ENCODE assay signal across 8 cellular contexts in genomic region chr1:157090196-157090647, GRCh38. TPM values are rescaled to one million over a fixed set of nuclear protein-coding genes. Genes with fewer than 3 reads are reported as not detected.
DNase-seq lines count a peak whose midpoint lies in the region; ATAC-seq and TF ChIP-seq lines count a peak whose summit lies in the region.

No MANE protein-coding gene starts in this region.

- H3K9me3 ChIP-seq in cardiac muscle cell (ENCODE audit: low read depth) (no peaks in the 10 kb centered on the region), upper lobe of right lung (no peaks in the 10 kb centered on the region)

- no peaks in the 10 kb centered on the region for H3K4me1 Mint-ChIP-seq in activated naive CD8-positive, alpha-beta T cell treated with anti-CD3 and anti-CD28 coated beads, Interleukin-2, amount 10 ng/mL, durations not matched to agents 7 days and 5 days
- peaks cover 5% of the 10 kb centered on the region for H3K4me1 Mint-ChIP-seq in progenitor cell of endocrine pancreas (ENCODE audit: low read depth)

- POLR2A ChIA-PET in activated naive CD8-positive, alpha-beta T cell treated with anti-CD3 and anti-CD28 coated beads, Interleukin-2, amount 10 ng/mL, durations not matched to agents 7 days and 5 days (lab: Charles Lee), result interaction anchor here (0.9 to 2.1 kb wide), 3 partner anchors 44 to 66 kb away, joined by 3 to 18 read pairs (median 5); no protein-coding TSS in a partner anchor

- H3K4me3 ChIP-seq in cardiac muscle cell (no peak overlapping the region), upper lobe of right lung (no peak overlapping the region)

- H3K27ac ChIP-seq in cardiac muscle cell (no peak overlapping the region), upper lobe of right lung (no peak overlapping the region)

- TF ChIP-seq CTCF in GM12872 (IDR thresholded peaks at IDR 0.05; ENCODE audit: insufficient read depth, low read depth, low read length) (peak; percentile 94), cardiac muscle cell (IDR thresholded peaks at IDR 0.05; ENCODE audit: low read depth, low read length) (peak; percentile 95), progenitor cell of endocrine pancreas (IDR thresholded peaks at IDR 0.05; ENCODE audit: unreplicated experiment) (peak; percentile 94), upper lobe of right lung (IDR thresholded peaks at IDR 0.05) (peak; percentile 97)

- H3K4me1 ChIP-seq in cardiac muscle cell (ENCODE audit: low read depth) (no peaks in the 10 kb centered on the region), upper lobe of right lung (peaks cover 7% of the 10 kb centered on the region)

- H3K27me3 ChIP-seq in cardiac muscle cell (no peaks in the 10 kb centered on the region), upper lobe of right lung (no peaks in the 10 kb centered on the region)

- H3K36me3 ChIP-seq in cardiac muscle cell (no peaks in the 10 kb centered on the region), upper lobe of right lung (no peaks in the 10 kb centered on the region)

- H3K4me3 Mint-ChIP-seq in activated naive CD8-positive, alpha-beta T cell treated with anti-CD3 and anti-CD28 coated beads, Interleukin-2, amount 10 ng/mL, durations not matched to agents 7 days and 5 days, result no peak overlapping the region
- H3K4me3 Mint-ChIP-seq in progenitor cell of endocrine pancreas (ENCODE audit: low read depth), result no peak overlapping the region

- no peaks in the 10 kb centered on the region for H3K9me3 Mint-ChIP-seq in activated naive CD8-positive, alpha-beta T cell treated with anti-CD3 and anti-CD28 coated beads, Interleukin-2, amount 10 ng/mL, durations not matched to agents 7 days and 5 days
- no peaks in the 10 kb centered on the region for H3K9me3 Mint-ChIP-seq in progenitor cell of endocrine pancreas (ENCODE audit: low read depth)

- no peaks in the 10 kb centered on the region for H3K27me3 Mint-ChIP-seq in activated naive CD8-positive, alpha-beta T cell treated with anti-CD3 and anti-CD28 coated beads, Interleukin-2, amount 10 ng/mL, durations not matched to agents 7 days and 5 days
- H3K27me3 Mint-ChIP-seq in progenitor cell of endocrine pancreas, result peaks cover 19% of the 10 kb centered on the region

- H3K36me3 Mint-ChIP-seq in activated naive CD8-positive, alpha-beta T cell treated with anti-CD3 and anti-CD28 coated beads, Interleukin-2, amount 10 ng/mL, durations not matched to agents 7 days and 5 days, result no peaks in the 10 kb centered on the region
- H3K36me3 Mint-ChIP-seq in progenitor cell of endocrine pancreas (ENCODE audit: insufficient read depth), result no peaks in the 10 kb centered on the region

- ATAC-seq in activated naive CD8-positive, alpha-beta T cell treated with anti-CD3 and anti-CD28 coated beads, Interleukin-2, amount 10 ng/mL, durations not matched to agents 7 days and 5 days (ENCODE audit: low read depth), result peak; percentile 83
- peak; percentile 94 for ATAC-seq in upper lobe of right lung
- no peak for ATAC-seq in HG03039 (IDR thresholded peaks at IDR 0.05; ENCODE audit: unreplicated experiment)

- no peak overlapping the region for H3K27ac Mint-ChIP-seq in activated naive CD8-positive, alpha-beta T cell treated with anti-CD3 and anti-CD28 coated beads, Interleukin-2, amount 10 ng/mL, durations not matched to agents 7 days and 5 days
- H3K27ac Mint-ChIP-seq in progenitor cell of endocrine pancreas, result no peak overlapping the region

- intact Hi-C loops in upper lobe of right lung (cut with DNase I), result loop anchor here (2.0 kb wide), 1 partner anchor 67 kb away; no protein-coding TSS in a partner anchor

- DNase-seq in NCI-H1092 (lab: John Stamatoyannopoulos, UW), result peak; percentile 78
- DNase-seq in T follicular helper cell (ENCODE audit: low read depth), result peak; percentile 79
- peak; percentile 88 for DNase-seq in activated naive CD8-positive, alpha-beta T cell treated with anti-CD3 and anti-CD28 coated beads, Interleukin-2, amount 10 ng/mL, durations not matched to agents 7 days and 5 days
- DNase-seq in cardiac muscle cell (ENCODE audit: low read depth in 1 of 2, low spot score in 1 of 2), result peak; percentile 91 to 92
- DNase-seq in progenitor cell of endocrine pancreas (ENCODE audit: low spot score, unreplicated experiment), result peak; percentile 87
- peak; percentile 90 for DNase-seq in upper lobe of right lung

RNA-seq across cellular contexts. Expression of gene ETV3L, which starts 9.4 kb away (rescaled TPM):
- not detected for total RNA-seq in activated naive CD8-positive, alpha-beta T cell treated with anti-CD3 and anti-CD28 coated beads, Interleukin-2, amount 10 ng/mL, durations not matched to agents 7 days and 5 days
- total RNA-seq in cardiac muscle cell, result not detected in 2 replicates
- not detected in 2 replicates for polyA plus RNA-seq in cardiac muscle cell
- total RNA-seq in progenitor cell of endocrine pancreas, result 0.67 and 0.72 TPM in 2 replicates
- total RNA-seq in upper lobe of right lung, result not detected

RNA-seq across cellular contexts. Expression of gene ARHGEF11, which starts 44.7 kb away (rescaled TPM):
- 10 to 100 TPM; 14.5 to 20.5 TPM for total RNA-seq in activated naive CD8-positive, alpha-beta T cell treated with anti-CD3 and anti-CD28 coated beads, Interleukin-2, amount 10 ng/mL, durations not matched to agents 7 days and 5 days
- 38.4 and 40.1 TPM in 2 replicates for total RNA-seq in cardiac muscle cell
- polyA plus RNA-seq in cardiac muscle cell, result 22.5 and 25.8 TPM in 2 replicates
- 55.9 and 56.7 TPM in 2 replicates for total RNA-seq in progenitor cell of endocrine pancreas
- 41.1 TPM for total RNA-seq in upper lobe of right lung

RNA-seq across cellular contexts. Expression of gene ETV3, which starts 48.0 kb away (rescaled TPM):
- total RNA-seq in activated naive CD8-positive, alpha-beta T cell treated with anti-CD3 and anti-CD28 coated beads, Interleukin-2, amount 10 ng/mL, durations not matched to agents 7 days and 5 days, result 10 to 100 TPM; 39.4 to 43.1 TPM
- total RNA-seq in cardiac muscle cell (10.6 and 21.0 TPM in 2 replicates), progenitor cell of endocrine pancreas (31.8 and 32.5 TPM in 2 replicates), upper lobe of right lung (39.2 TPM)
- 5.6 and 9.9 TPM in 2 replicates for polyA plus RNA-seq in cardiac muscle cell
